8 cellular contexts compared by ENCODE assay signal in the genomic region with DNA sequence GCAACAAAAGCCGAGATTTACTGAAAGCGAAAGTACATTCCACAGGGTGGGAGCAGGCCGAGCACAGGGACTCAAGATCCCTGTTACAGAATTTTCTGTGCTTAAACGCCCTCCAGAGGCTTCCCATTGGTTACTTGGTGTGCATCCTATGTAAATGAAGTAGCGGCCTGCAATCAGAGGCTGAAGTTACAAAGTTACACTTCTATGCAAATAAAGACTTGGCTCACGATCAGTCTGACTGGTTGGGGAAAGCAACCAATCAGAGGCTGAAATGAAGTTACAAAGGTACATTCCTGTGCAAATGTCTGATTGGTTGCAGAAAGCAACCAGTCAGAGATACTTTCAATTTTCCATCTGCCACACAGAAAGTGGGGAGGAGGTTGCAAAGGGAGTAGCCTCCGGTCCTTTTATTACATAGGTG. TPM values are rescaled to one million over a fixed set of nuclear protein-coding genes. Genes with fewer than 3 reads are reported as not detected.
DNase-seq lines count a peak whose midpoint lies in the region; ATAC-seq and TF ChIP-seq lines count a peak whose summit lies in the region.

No MANE protein-coding gene starts in this region.

- no peaks in the 10 kb centered on the region for H3K36me3 Mint-ChIP-seq in activated CD4-positive, alpha-beta T cell treated with anti-CD3 and anti-CD28 coated beads for 36 hours (ENCODE audit: low read depth)
- H3K36me3 Mint-ChIP-seq in T-cell (no peaks in the 10 kb centered on the region), neural crest cell (ENCODE audit: low read depth) (peaks cover 2% of the 10 kb centered on the region)

- peak; percentile 63 for DNase-seq in activated CD4-positive, alpha-beta T cell treated with anti-CD3 and anti-CD28 coated beads for 36 hours
- no peak for DNase-seq in activated CD4-positive, alpha-beta T cell treated with anti-CD3 and anti-CD28 coated beads, Interleukin-2, amount 50 U/mL, for 4 hours
- peak in 5 of 34 experiments; percentile 6 to 73 (median 12) for DNase-seq in T-cell
- peak; percentile 98 for DNase-seq in fibroblast of pulmonary artery (ENCODE audit: low read depth)
- no peak for DNase-seq in neural crest cell (ENCODE audit: low read depth, low spot score)
- DNase-seq in SK-N-DZ (ENCODE audit: low spot score) = no peak
- no peak for DNase-seq in activated naive CD4-positive, alpha-beta T cell (lab: John Stamatoyannopoulos, UW)

- H3K4me3 Mint-ChIP-seq in activated CD4-positive, alpha-beta T cell treated with anti-CD3 and anti-CD28 coated beads for 36 hours = peak overlapping the region; percentile 63
- H3K4me3 Mint-ChIP-seq in T-cell = peak overlapping the region in 2 of 3 donors; percentile 40 to 42
- peak overlapping the region; percentile 40 for H3K4me3 Mint-ChIP-seq in neural crest cell

- H3K4me1 Mint-ChIP-seq in activated CD4-positive, alpha-beta T cell treated with anti-CD3 and anti-CD28 coated beads for 36 hours = peaks cover 19% of the 10 kb centered on the region
- H3K4me1 Mint-ChIP-seq in T-cell = peaks cover 0 to 6% (median 4%) of the 10 kb centered on the region in 3 donors
- peaks cover 9% of the 10 kb centered on the region for H3K4me1 Mint-ChIP-seq in neural crest cell

- ATAC-seq in activated CD4-positive, alpha-beta T cell treated with anti-CD3 and anti-CD28 coated beads for 36 hours = peak; percentile 85
- peak in 3 of 4 experiments; percentile 23 to 33 (median 24) for ATAC-seq in T-cell (replicated peaks in 1 of 4)
- ATAC-seq in HG03571 (IDR thresholded peaks at IDR 0.05; ENCODE audit: unreplicated experiment) = no peak

- H3K4me3 ChIP-seq in fibroblast of pulmonary artery (replicated peaks; ENCODE audit: low read depth, low read length) = peak overlapping the region; percentile 60

- POLR2A ChIA-PET in activated CD4-positive, alpha-beta T cell treated with anti-CD3 and anti-CD28 coated beads for 36 hours (lab: Charles Lee) = no interaction called here
- POLR2A ChIA-PET in T-cell (lab: Charles Lee) = no interaction called here

- peak overlapping the region; percentile 73 for H3K27ac Mint-ChIP-seq in activated CD4-positive, alpha-beta T cell treated with anti-CD3 and anti-CD28 coated beads for 36 hours
- no peak overlapping the region for H3K27ac Mint-ChIP-seq in T-cell
- H3K27ac Mint-ChIP-seq in neural crest cell (ENCODE audit: unreplicated experiment) = no peak overlapping the region

- intact Hi-C loops in activated CD4-positive, alpha-beta T cell treated with anti-CD3 and anti-CD28 coated beads for 36 hours (cut with DNase I, micrococcal nuclease) = loop anchor here (1.0 to 5.0 kb wide), 5 partner anchors 13 to 206 kb away; a partner anchor contains a TSS

- TF ChIP-seq CTCF in fibroblast of pulmonary artery (IDR thresholded peaks at IDR 0.05; ENCODE audit: low read length, missing control alignments) = no peak
- TF ChIP-seq CTCF in neural crest cell (conservative IDR thresholded peaks at IDR 0.05) = no peak

- CTCF ChIA-PET in activated CD4-positive, alpha-beta T cell treated with anti-CD3 and anti-CD28 coated beads for 36 hours (lab: Charles Lee) = interaction anchor here (1.0 to 2.0 kb wide), 3 partner anchors 11 to 45 kb away, joined by 3 to 4 read pairs (median 4); no protein-coding TSS in a partner anchor
- CTCF ChIA-PET in T-cell (lab: Charles Lee) = no interaction called here

- H3K9me3 Mint-ChIP-seq in activated CD4-positive, alpha-beta T cell treated with anti-CD3 and anti-CD28 coated beads for 36 hours (ENCODE audit: low read depth) = no peaks in the 10 kb centered on the region
- H3K9me3 Mint-ChIP-seq in T-cell (no peaks in the 10 kb centered on the region), neural crest cell (no peaks in the 10 kb centered on the region)

- H3K27me3 Mint-ChIP-seq in activated CD4-positive, alpha-beta T cell treated with anti-CD3 and anti-CD28 coated beads for 36 hours = no peaks in the 10 kb centered on the region
- H3K27me3 Mint-ChIP-seq in T-cell = no peaks in the 10 kb centered on the region
- no peaks in the 10 kb centered on the region for H3K27me3 Mint-ChIP-seq in neural crest cell (ENCODE audit: low read depth)

RNA-seq across cellular contexts. Expression of a gene that starts 4.1 kb away (rescaled TPM):
- total RNA-seq in activated CD4-positive, alpha-beta T cell treated with anti-CD3 and anti-CD28 coated beads for 36 hours = 1 to 10 TPM; 2.4 to 2.6 TPM
- under 1 TPM in 3 of 5 donors, not detected in 2; 0.28 to 0.98 (median 0.35) TPM for total RNA-seq in T-cell
- 11.8 and 12.0 TPM in 2 replicates for total RNA-seq in neural crest cell
- 12.1 and 16.7 TPM in 2 replicates for polyA plus RNA-seq in SK-N-DZ (2014; cell fraction: cytosol; rRNA removed)
- polyA plus RNA-seq in SK-N-DZ (2014; cell fraction: nucleus; rRNA removed) = 2.6 and 2.7 TPM in 2 replicates

RNA-seq across cellular contexts. Expression of a gene that starts 12.6 kb away (rescaled TPM):
- total RNA-seq in activated CD4-positive, alpha-beta T cell treated with anti-CD3 and anti-CD28 coated beads for 36 hours = 10 to 100 TPM; 26.1 to 27.1 TPM
- 10 to 100 TPM in 4 of 5 donors, 1 to 10 TPM in 1; 8.2 to 21.0 (median 16.6) TPM for total RNA-seq in T-cell
- 15.0 and 15.9 TPM in 2 replicates for total RNA-seq in neural crest cell
- polyA plus RNA-seq in SK-N-DZ (2014; cell fraction: cytosol; rRNA removed) = 8.8 and 9.0 TPM in 2 replicates
- polyA plus RNA-seq in SK-N-DZ (2014; cell fraction: nucleus; rRNA removed) = 6.6 and 7.0 TPM in 2 replicates

RNA-seq across cellular contexts. Expression of a gene that starts 40.8 kb away (rescaled TPM):
- under 1 TPM; 0.16 to 0.90 TPM for total RNA-seq in activated CD4-positive, alpha-beta T cell treated with anti-CD3 and anti-CD28 coated beads for 36 hours
- total RNA-seq in T-cell = not detected
- not detected in 2 replicates for total RNA-seq in neural crest cell
- not detected in 2 replicates for polyA plus RNA-seq in SK-N-DZ (2014; cell fraction: cytosol; rRNA removed)
- not detected in 2 replicates for polyA plus RNA-seq in SK-N-DZ (2014; cell fraction: nucleus; rRNA removed)

Comparison
In these comparisons a context has a peak if more than half of its experiments do, and no peak if none do; other contexts are left out.
1. DNase-seq: peak in activated CD4-positive, alpha-beta T cell treated with anti-CD3 and anti-CD28 coated beads for 36 hours (single experiment) and fibroblast of pulmonary artery (single experiment); none in activated CD4-positive, alpha-beta T cell treated with anti-CD3 and anti-CD28 coated beads, Interleukin-2, amount 50 U/mL, for 4 hours (0 of 2), neural crest cell (single experiment), SK-N-DZ (single experiment) and activated naive CD4-positive, alpha-beta T cell (0 of 4).
2. Peak in every context shown above with its lines, with median percentiles within 50 percentile points of each other: H3K4me3 Mint-ChIP-seq.